In the genomic region with DNA sequence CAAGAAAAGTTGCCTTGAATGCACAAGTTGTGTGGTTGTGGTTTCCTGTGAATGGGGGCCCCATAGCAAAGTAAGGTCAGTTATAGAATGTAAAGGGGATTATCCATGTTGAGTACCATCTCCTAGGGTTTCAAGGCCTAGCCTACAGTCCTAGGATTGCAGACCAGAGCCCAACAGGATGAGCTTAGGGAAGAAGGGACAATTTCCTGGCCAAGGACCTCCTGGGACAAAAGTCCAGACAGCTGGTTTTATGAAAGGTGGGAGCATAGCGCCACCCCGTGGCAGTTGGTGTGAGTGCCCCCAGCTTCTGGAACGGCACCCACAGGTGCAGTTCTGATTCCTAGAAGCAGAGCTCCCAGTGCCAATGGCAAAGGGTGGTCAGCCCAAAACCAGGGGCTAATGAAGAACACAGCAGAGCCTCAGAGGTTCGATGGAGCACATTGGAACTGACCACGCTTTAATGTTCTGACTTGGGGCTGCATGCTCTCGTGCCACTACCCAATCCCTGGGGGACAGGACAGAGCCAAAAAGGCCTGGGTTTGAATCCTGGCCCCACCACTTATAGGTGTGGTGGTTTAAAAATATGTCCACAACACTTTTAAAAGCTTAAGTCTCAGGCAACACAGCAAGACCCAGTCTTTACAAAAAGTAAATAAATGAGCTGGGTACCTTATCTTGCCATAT, we compare ENCODE assay signal across 8 cellular contexts. TPM values are rescaled to one million over a fixed set of nuclear protein-coding genes. Genes with fewer than 3 reads are reported as not detected.
DNase-seq lines count a peak whose midpoint lies in the region; TF ChIP-seq lines count a peak whose summit lies in the region.

No MANE protein-coding gene starts in this region.

- no peaks in the 10 kb centered on the region for H4K20me1 ChIP-seq in PC-9 (ENCODE audit: insufficient read depth)

- CTCF ChIA-PET in PC-9 (lab: Charles Lee) = interaction anchor here (0.5 to 2.9 kb wide), 9 partner anchors 23 to 936 kb away, joined by 3 to 17 read pairs (median 4); partner anchors contain the start of genes MDH2 and STYXL1

- POLR2A ChIA-PET in PC-9 (lab: Charles Lee; ENCODE audit: unreplicated experiment) = interaction anchor here (0.6 kb wide), 2 partner anchors 76 to 271 kb away, joined by 3 to 4 read pairs; no protein-coding TSS in a partner anchor

- peak; percentile 7 for DNase-seq in CMK (ENCODE audit: low read depth)
- DNase-seq in HPDE6-E6E7 (ENCODE audit: extremely low spot score) = peak; percentile 52
- DNase-seq in PC-9 = peak; percentile 51 to 78
- DNase-seq in activated T-helper 1 cell treated with Interleukin-2 at 50 U/mL for 16 hours (ENCODE audit: low read depth) = peak; percentile 49
- peak; percentile 38 for DNase-seq in fibroblast of the conjunctiva (ENCODE audit: low read depth)
- DNase-seq in suprapubic skin (ENCODE audit: low spot score in 2 of 2) = peak; percentile 80 to 84
- DNase-seq in MG63 = no peak

- no peaks in the 10 kb centered on the region for H3K9me2 ChIP-seq in PC-9 (ENCODE audit: insufficient read depth)

- H3K9me3 ChIP-seq in PC-9 (ENCODE audit: insufficient read depth, low read depth) (no peaks in the 10 kb centered on the region), neutrophil (no peaks in the 10 kb centered on the region), suprapubic skin (no peaks in the 10 kb centered on the region), MG63 (no peaks in the 10 kb centered on the region)

- H2AFZ ChIP-seq in PC-9 = no peak overlapping the region

- TF ChIP-seq EP300 in suprapubic skin (IDR thresholded peaks at IDR 0.05) = no peak

- WGBS in suprapubic skin = 40% methylated on average over 6 of the region's 6 CpGs

- no peak overlapping the region for H3K4me3 ChIP-seq in PC-9
- no peak overlapping the region for H3K4me3 ChIP-seq in neutrophil (ENCODE audit: low read depth in 1 of 2, low read length in 1 of 2)
- no peak overlapping the region for H3K4me3 ChIP-seq in suprapubic skin
- H3K4me3 ChIP-seq in MG63 = no peak overlapping the region

- TF ChIP-seq CTCF in PC-9 (conservative IDR thresholded peaks at IDR 0.05) (peak; percentile 88), neutrophil (IDR thresholded peaks at IDR 0.05) (peak; percentile 94), suprapubic skin (IDR thresholded peaks at IDR 0.05) (peak; percentile 77 to 87)

- intact Hi-C loops in PC-9 (cut with micrococcal nuclease; ENCODE audit: unreplicated experiment) = loop anchor here (1.0 kb wide), 1 partner anchor 154 kb away; no protein-coding TSS in a partner anchor

- H3F3A ChIP-seq in PC-9 (ENCODE audit: insufficient read depth, low read depth) = peaks cover 4% of the 10 kb centered on the region; the same call in 1 of the 2 replicates

- H3K36me3 ChIP-seq in PC-9 (ENCODE audit: low read depth) = 0 out of 2 replicates have a peak, but pooled peaks cover 3% of the 10 kb centered on the region
- peaks cover 50% of the 10 kb centered on the region for H3K36me3 ChIP-seq in neutrophil
- H3K36me3 ChIP-seq in suprapubic skin = peaks cover 28% of the 10 kb centered on the region
- H3K36me3 ChIP-seq in MG63 = peaks cover 2% of the 10 kb centered on the region

- no peak overlapping the region for H3K4me2 ChIP-seq in PC-9

- H3K27me3 ChIP-seq in PC-9 (ENCODE audit: insufficient read depth, low read depth) (no peaks in the 10 kb centered on the region), neutrophil (no peaks in the 10 kb centered on the region), suprapubic skin (no peaks in the 10 kb centered on the region), MG63 (no peaks in the 10 kb centered on the region)

- H3K27ac ChIP-seq in PC-9 (no peak overlapping the region), neutrophil (no peak overlapping the region), suprapubic skin (no peak overlapping the region)

- no peak for TF ChIP-seq POLR2A in suprapubic skin (IDR thresholded peaks at IDR 0.05)

- H3K79me2 ChIP-seq in PC-9 (ENCODE audit: low read depth) = no peaks in the 10 kb centered on the region

- no TSS peak for BruUV-seq in PC-9 (replicated peaks; lab: Mats Ljungman, UMichigan)

- H3K4me1 ChIP-seq in PC-9 (replicated peaks; ENCODE audit: insufficient read depth) = no peaks in the 10 kb centered on the region
- H3K4me1 ChIP-seq in neutrophil (ENCODE audit: control insufficient read depth in 1 of 2, insufficient read depth in 1 of 2, low read depth in 1 of 2, low read length in 1 of 2) = peaks cover 9 to 12% of the 10 kb centered on the region in 2 experiments
- no peaks in the 10 kb centered on the region for H3K4me1 ChIP-seq in suprapubic skin

RNA-seq across cellular contexts. Expression of gene TMEM120A, which starts 25.8 kb away (rescaled TPM):
- 26.9 and 27.0 TPM in 2 replicates for total RNA-seq in PC-9 (2021)
- total RNA-seq in suprapubic skin = 10 to 100 TPM; 21.0 to 34.0 (median 22.4) TPM
- total RNA-seq in MG63 (2014; rRNA removed; shearing (Covaris generic); ENCODE audit: low replicate concordance) = 12.4 and 23.8 TPM in 2 replicates

RNA-seq across cellular contexts. Expression of gene STYXL1, which starts 27.6 kb away (rescaled TPM):
- total RNA-seq in PC-9 (2021) = 77.7 and 98.2 TPM in 2 replicates
- 10 to 100 TPM in 3 of 4 donors, 1 to 10 TPM in 1; 8.8 to 59.5 (median 41.2) TPM for total RNA-seq in suprapubic skin
- total RNA-seq in MG63 (2014; rRNA removed; shearing (Covaris generic); ENCODE audit: low replicate concordance) = 47.9 and 50.2 TPM in 2 replicates

RNA-seq across cellular contexts. Expression of gene MDH2, which starts 27.7 kb away (rescaled TPM):
- 319 and 328 TPM in 2 replicates for total RNA-seq in PC-9 (2021)
- 100 to 1,000 TPM in 3 of 4 donors, 10 to 100 TPM in 1; 99.8 to 127 (median 116) TPM for total RNA-seq in suprapubic skin
- total RNA-seq in MG63 (2014; rRNA removed; shearing (Covaris generic); ENCODE audit: low replicate concordance) = 97.8 and 140 TPM in 2 replicates
